ENCODE assay signal across 5 cellular contexts in the genomic region with DNA sequence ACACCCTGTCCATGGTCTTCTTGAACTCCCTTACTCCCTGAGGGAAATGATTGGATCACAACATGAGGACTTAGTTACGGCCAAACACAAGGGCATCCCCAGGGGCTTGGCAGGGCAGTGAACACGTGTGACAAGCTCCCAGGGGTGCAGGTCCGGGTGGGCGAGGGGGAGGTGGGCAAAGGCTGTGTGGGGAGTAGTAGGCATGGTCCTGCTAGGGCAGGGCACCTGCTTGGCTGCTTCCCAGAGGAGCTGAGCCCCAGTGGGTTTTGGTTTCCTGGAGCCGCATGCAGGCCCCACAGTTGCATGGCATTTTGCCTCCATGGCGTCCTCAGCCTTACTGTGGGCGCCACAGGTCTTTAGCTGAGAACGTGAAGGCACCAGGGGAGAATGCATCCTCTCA.
"Had no signal": no experiment of that assay in that cellular context is flagged by ENCODE, and none has a peak within 500 bp of the region (broad histone marks: within the 10 kb centered on the region; RNA-seq: fewer than 3 reads in every experiment).

No MANE protein-coding gene starts in this region.

- H3K4me2 ChIP-seq: GM23338 had no signal

- H3K9me3 Mint-ChIP-seq: GM23338, H9 had no signal

- H3K27ac Mint-ChIP-seq: GM23338, H9 had no signal

- H3K4me3 ChIP-seq: GM23338, K562 had no signal

- H2AFZ ChIP-seq: GM23338 had no signal

- H3K4me1 Mint-ChIP-seq: GM23338 had no signal

- ATAC-seq: GM23338, K562 had no signal

- DNase-seq: H9, HCEC 1CT, IMR-90 had no signal

- H3K4me3 Mint-ChIP-seq: GM23338, H9 had no signal
